Comparison of ENCODE assay signal across 22 cellular contexts in genomic region chr2:119723121-119723635, GRCh38.
"Had no signal": no experiment of that assay in that cellular context is flagged by ENCODE, and none has a peak within 500 bp of the region (broad histone marks: within the 10 kb centered on the region; RNA-seq: fewer than 3 reads in every experiment).

No MANE protein-coding gene starts in this region.

- H3K27me3 ChIP-seq: hepatocyte, right atrium auricular region, tibial artery had no signal

- H3K27ac Mint-ChIP-seq: activated CD8-positive, alpha-beta T cell treated with anti-CD3 and anti-CD28 coated beads, Interleukin-2, amount 10 ng/mL, durations not matched to agents 7 days and 5 days; activated naive CD4-positive, alpha-beta T cell treated with anti-CD3 and anti-CD28 coated beads for 36 hours; activated T-helper 2 cell treated with anti-CD3 and anti-CD28 coated beads, Interferon-gamma antibody, Interleukin-2, Interleukin-4, amounts not matched to agents 10 μg/mL and 5 μg/mL and 100 μg/mL, durations not matched to agents 14 hours and 24 hours and 36 hours; naive thymus-derived CD4-positive, alpha-beta T cell had no signal

- ATAC-seq: activated CD8-positive, alpha-beta T cell treated with anti-CD3 and anti-CD28 coated beads, Interleukin-2, amount 10 ng/mL, durations not matched to agents 7 days and 5 days; left ventricle myocardium superior; naive thymus-derived CD4-positive, alpha-beta T cell had no signal

- H3K4me3 ChIP-seq: hepatocyte, right atrium auricular region, tibial artery had no signal

- H2AFZ ChIP-seq: hepatocyte had no signal

- H3K27me3 Mint-ChIP-seq: activated T-cell treated with anti-CD3 and anti-CD28 coated beads, Interleukin-2, amount 50 U/mL, for 24 hours; progenitor cell of endocrine pancreas had no signal

- H3K4me2 ChIP-seq: hepatocyte had no signal

- H3K9me3 Mint-ChIP-seq: activated naive CD4-positive, alpha-beta T cell treated with anti-CD3 and anti-CD28 coated beads for 36 hours; activated T-cell treated with anti-CD3 and anti-CD28 coated beads, Interleukin-2, amount 50 U/mL, for 24 hours; activated T-helper 2 cell treated with anti-CD3 and anti-CD28 coated beads, Interferon-gamma antibody, Interleukin-2, Interleukin-4, amounts not matched to agents 10 μg/mL and 5 μg/mL and 100 μg/mL, durations not matched to agents 14 hours and 24 hours and 36 hours; naive thymus-derived CD4-positive, alpha-beta T cell had no signal

- H3K4me3 Mint-ChIP-seq: activated CD8-positive, alpha-beta T cell treated with anti-CD3 and anti-CD28 coated beads, Interleukin-2, amount 10 ng/mL, durations not matched to agents 7 days and 5 days; activated naive CD4-positive, alpha-beta T cell treated with anti-CD3 and anti-CD28 coated beads for 36 hours; activated T-cell treated with anti-CD3 and anti-CD28 coated beads, Interleukin-2, amount 50 U/mL, for 24 hours; naive thymus-derived CD4-positive, alpha-beta T cell; neural crest cell had no signal

- H3K27ac ChIP-seq: hepatocyte, right atrium auricular region, tibial artery had no signal

- H3K36me3 ChIP-seq: right atrium auricular region, tibial artery had no signal

- H3K4me1 ChIP-seq: right atrium auricular region, tibial artery had no signal

- FAIRE-seq: colon had no signal

- H3K9me3 ChIP-seq: right atrium auricular region, tibial artery had no signal

- H3K79me2 ChIP-seq: hepatocyte had no signal

- DNase-seq: activated CD4-positive, alpha-beta T cell treated with anti-CD3 and anti-CD28 coated beads for 1 hour; activated CD4-positive, alpha-beta T cell treated with anti-CD3 and anti-CD28 coated beads, Interleukin-2, amount 50 U/mL, for 1 hour; activated CD8-positive, alpha-beta T cell treated with anti-CD3 and anti-CD28 coated beads, Interleukin-2, amount 10 ng/mL, durations not matched to agents 7 days and 5 days; activated T-cell treated with anti-CD3 and anti-CD28 coated beads, Interleukin-2, amount 50 U/mL, for 24 hours; central memory CD4-positive, alpha-beta T cell; effector memory CD4-positive, alpha-beta T cell; glutamatergic neuron; left ventricle myocardium superior; mesendoderm; naive thymus-derived CD4-positive, alpha-beta T cell; stimulated activated CD4-positive, alpha-beta T cell treated with anti-CD3 and anti-CD28 coated beads, Interleukin-12 subunit alpha, Interleukin-12 subunit beta, amount 100 ng/mL, for 4 hours; stimulated activated CD4-positive, alpha-beta T cell treated with anti-CD3 and anti-CD28 coated beads, Interleukin-4, amount 100 ng/mL, for 4 hours; T-helper 1 cell; T-helper 9 cell; tibial artery had no signal
